1 cellular context compared by ENCODE assay signal in the genomic region with DNA sequence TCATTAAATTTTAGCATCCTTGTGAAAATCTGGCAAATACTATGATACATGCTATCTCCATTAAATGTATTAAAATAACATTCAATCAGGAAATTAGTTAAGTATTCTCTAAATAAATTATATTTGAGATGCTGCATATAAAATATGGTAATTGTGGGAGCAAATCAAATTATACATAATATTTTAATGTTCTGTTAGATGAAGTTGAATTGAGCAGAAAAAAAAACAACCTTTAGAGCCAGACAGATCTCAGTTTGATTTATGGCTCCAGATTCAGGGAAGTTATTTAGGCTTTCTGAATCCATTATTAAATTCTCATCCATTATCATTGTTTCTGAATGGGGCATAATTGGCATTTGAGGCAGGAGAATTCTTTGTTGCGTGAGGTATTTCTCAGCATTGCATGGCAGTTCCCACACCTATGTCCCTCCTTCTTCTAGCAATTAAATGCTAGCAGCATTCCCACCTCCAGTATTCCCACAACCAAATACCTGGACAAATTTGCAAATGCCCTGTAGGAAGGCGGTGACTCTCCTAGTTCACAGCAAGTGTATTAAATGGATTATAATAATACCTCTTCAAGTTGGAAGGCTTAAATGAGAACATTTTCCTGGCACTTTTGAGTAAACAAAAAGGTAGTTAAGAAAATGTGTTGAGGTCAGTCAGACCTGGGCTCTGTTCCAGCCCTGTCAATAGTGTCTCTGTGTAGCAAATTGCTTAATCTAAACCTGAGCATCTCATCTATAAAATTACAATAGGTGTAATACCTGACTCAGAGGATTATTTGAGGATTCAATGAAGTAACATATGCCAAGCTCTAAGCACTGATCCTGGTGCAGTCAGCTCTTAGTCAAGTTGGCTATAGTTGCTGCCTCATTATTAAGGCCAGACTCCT.
TF ChIP-seq lines count a peak whose summit lies in the region.

No MANE protein-coding gene starts in this region.

TF ChIP-seq in GM23338, 12 proteins besides CTCF, POLR2A, EP300 and RAD21 (continued from another document):
- TF ChIP-seq, protein P1, sequence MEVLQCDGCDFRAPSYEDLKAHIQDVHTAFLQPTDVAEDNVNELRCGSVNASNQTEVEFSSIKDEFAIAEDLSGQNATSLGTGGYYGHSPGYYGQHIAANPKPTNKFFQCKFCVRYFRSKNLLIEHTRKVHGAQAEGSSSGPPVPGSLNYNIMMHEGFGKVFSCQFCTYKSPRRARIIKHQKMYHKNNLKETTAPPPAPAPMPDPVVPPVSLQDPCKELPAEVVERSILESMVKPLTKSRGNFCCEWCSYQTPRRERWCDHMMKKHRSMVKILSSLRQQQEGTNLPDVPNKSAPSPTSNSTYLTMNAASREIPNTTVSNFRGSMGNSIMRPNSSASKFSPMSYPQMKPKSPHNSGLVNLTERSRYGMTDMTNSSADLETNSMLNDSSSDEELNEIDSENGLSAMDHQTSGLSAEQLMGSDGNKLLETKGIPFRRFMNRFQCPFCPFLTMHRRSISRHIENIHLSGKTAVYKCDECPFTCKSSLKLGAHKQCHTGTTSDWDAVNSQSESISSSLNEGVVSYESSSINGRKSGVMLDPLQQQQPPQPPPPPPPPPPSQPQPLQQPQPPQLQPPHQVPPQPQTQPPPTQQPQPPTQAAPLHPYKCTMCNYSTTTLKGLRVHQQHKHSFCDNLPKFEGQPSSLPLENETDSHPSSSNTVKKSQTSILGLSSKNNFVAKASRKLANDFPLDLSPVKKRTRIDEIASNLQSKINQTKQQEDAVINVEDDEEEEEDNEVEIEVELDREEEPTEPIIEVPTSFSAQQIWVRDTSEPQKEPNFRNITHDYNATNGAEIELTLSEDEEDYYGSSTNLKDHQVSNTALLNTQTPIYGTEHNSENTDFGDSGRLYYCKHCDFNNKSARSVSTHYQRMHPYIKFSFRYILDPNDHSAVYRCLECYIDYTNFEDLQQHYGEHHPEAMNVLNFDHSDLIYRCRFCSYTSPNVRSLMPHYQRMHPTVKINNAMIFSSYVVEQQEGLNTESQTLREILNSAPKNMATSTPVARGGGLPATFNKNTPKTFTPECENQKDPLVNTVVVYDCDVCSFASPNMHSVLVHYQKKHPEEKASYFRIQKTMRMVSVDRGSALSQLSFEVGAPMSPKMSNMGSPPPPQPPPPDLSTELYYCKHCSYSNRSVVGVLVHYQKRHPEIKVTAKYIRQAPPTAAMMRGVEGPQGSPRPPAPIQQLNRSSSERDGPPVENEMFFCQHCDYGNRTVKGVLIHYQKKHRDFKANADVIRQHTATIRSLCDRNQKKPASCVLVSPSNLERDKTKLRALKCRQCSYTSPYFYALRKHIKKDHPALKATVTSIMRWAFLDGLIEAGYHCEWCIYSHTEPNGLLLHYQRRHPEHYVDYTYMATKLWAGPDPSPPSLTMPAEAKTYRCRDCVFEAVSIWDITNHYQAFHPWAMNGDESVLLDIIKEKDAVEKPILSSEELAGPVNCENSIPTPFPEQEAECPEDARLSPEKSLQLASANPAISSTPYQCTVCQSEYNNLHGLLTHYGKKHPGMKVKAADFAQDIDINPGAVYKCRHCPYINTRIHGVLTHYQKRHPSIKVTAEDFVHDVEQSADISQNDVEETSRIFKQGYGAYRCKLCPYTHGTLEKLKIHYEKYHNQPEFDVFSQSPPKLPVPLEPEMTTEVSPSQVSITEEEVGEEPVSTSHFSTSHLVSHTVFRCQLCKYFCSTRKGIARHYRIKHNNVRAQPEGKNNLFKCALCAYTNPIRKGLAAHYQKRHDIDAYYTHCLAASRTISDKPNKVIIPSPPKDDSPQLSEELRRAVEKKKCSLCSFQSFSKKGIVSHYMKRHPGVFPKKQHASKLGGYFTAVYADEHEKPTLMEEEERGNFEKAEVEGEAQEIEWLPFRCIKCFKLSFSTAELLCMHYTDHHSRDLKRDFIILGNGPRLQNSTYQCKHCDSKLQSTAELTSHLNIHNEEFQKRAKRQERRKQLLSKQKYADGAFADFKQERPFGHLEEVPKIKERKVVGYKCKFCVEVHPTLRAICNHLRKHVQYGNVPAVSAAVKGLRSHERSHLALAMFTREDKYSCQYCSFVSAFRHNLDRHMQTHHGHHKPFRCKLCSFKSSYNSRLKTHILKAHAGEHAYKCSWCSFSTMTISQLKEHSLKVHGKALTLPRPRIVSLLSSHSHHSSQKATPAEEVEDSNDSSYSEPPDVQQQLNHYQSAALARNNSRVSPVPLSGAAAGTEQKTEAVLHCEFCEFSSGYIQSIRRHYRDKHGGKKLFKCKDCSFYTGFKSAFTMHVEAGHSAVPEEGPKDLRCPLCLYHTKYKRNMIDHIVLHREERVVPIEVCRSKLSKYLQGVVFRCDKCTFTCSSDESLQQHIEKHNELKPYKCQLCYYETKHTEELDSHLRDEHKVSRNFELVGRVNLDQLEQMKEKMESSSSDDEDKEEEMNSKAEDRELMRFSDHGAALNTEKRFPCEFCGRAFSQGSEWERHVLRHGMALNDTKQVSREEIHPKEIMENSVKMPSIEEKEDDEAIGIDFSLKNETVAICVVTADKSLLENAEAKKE (CRISPR knock-in tag; IDR thresholded peaks at IDR 0.05), result no peak
- TF ChIP-seq POLR2AphosphoS5 (IDR thresholded peaks at IDR 0.05; ENCODE audit: low read depth) (no peak), JUNB (IDR thresholded peaks at IDR 0.05; ENCODE audit: unreplicated experiment) (no peak)
- TF ChIP-seq, protein P2, sequence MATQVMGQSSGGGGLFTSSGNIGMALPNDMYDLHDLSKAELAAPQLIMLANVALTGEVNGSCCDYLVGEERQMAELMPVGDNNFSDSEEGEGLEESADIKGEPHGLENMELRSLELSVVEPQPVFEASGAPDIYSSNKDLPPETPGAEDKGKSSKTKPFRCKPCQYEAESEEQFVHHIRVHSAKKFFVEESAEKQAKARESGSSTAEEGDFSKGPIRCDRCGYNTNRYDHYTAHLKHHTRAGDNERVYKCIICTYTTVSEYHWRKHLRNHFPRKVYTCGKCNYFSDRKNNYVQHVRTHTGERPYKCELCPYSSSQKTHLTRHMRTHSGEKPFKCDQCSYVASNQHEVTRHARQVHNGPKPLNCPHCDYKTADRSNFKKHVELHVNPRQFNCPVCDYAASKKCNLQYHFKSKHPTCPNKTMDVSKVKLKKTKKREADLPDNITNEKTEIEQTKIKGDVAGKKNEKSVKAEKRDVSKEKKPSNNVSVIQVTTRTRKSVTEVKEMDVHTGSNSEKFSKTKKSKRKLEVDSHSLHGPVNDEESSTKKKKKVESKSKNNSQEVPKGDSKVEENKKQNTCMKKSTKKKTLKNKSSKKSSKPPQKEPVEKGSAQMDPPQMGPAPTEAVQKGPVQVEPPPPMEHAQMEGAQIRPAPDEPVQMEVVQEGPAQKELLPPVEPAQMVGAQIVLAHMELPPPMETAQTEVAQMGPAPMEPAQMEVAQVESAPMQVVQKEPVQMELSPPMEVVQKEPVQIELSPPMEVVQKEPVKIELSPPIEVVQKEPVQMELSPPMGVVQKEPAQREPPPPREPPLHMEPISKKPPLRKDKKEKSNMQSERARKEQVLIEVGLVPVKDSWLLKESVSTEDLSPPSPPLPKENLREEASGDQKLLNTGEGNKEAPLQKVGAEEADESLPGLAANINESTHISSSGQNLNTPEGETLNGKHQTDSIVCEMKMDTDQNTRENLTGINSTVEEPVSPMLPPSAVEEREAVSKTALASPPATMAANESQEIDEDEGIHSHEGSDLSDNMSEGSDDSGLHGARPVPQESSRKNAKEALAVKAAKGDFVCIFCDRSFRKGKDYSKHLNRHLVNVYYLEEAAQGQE (IDR thresholded peaks at IDR 0.05; ENCODE audit: unreplicated experiment), result no peak
